8 cellular contexts compared by ENCODE assay signal in genomic region chr1:115088871-115089442, GRCh38. TPM values are rescaled to one million over a fixed set of nuclear protein-coding genes. Genes with fewer than 3 reads are reported as not detected.
DNase-seq lines count a peak whose midpoint lies in the region; ATAC-seq and TF ChIP-seq lines count a peak whose summit lies in the region.

No MANE protein-coding gene starts in this region.

- TF ChIP-seq EP300 in sigmoid colon (IDR thresholded peaks at IDR 0.05) = no peak

- H3K27ac ChIP-seq in sigmoid colon = peak overlapping the region; percentile 94 to 98 (median 97)

- ATAC-seq in left ventricle myocardium superior (peak; percentile 3), GM18520 (IDR thresholded peaks at IDR 0.05; ENCODE audit: unreplicated experiment) (no peak)

- intact Hi-C loops in left ventricle myocardium superior (cut with micrococcal nuclease) (no loop called here), sigmoid colon (cut with DNase I) (no loop called here)

- no peak for TF ChIP-seq CTCF in WI38 (IDR thresholded peaks at IDR 0.05; ENCODE audit: low read depth, low read length)
- no peak for TF ChIP-seq CTCF in sigmoid colon (IDR thresholded peaks at IDR 0.05)

- H3K27me3 ChIP-seq in H7 (ENCODE audit: control insufficient read depth, insufficient read depth, low read length) (peaks cover 13% of the 10 kb centered on the region), sigmoid colon (no peaks in the 10 kb centered on the region)

- no peaks in the 10 kb centered on the region for H3K36me3 ChIP-seq in H7 (replicated peaks; ENCODE audit: control insufficient read depth, insufficient read depth, low read length)
- no peaks in the 10 kb centered on the region for H3K36me3 ChIP-seq in sigmoid colon

- peak overlapping the region; percentile 81 for H3K4me3 ChIP-seq in H7 (ENCODE audit: insufficient read depth, low read depth, low read length)
- peak overlapping the region; percentile 33 for H3K4me3 ChIP-seq in WI38 (ENCODE audit: low read depth, low read length)
- H3K4me3 ChIP-seq in sigmoid colon = peak overlapping the region; percentile 69 to 90 (median 81)

- DNase-seq in H7 (peak; percentile 68), left ventricle myocardium superior (no peak), sigmoid colon (no peak), NCI-H187 (lab: John Stamatoyannopoulos, UW) (no peak), middle frontal gyrus (ENCODE audit: extremely low spot score, low spot score) (no peak)
- no peak for DNase-seq in effector CD4-positive, alpha-beta T cell

- peaks cover 0 to 56% (median 50%) of the 10 kb centered on the region in 4 donors for H3K4me1 ChIP-seq in sigmoid colon

- 2 to 4% methylated on average over 28 of the region's 28 CpGs for WGBS in sigmoid colon, 2 donors

- no peaks in the 10 kb centered on the region for H3K9me3 ChIP-seq in sigmoid colon

- no peak for TF ChIP-seq POLR2A in sigmoid colon (IDR thresholded peaks at IDR 0.05)

RNA-seq across cellular contexts. Expression of gene TSPAN2, which starts 0.3 kb away (rescaled TPM):
- total RNA-seq in H7 (2014; rRNA removed; shearing (Covaris generic)) = 5.1 and 5.3 TPM in 2 replicates
- total RNA-seq in left ventricle myocardium superior = 6.2 TPM
- 100 to 1,000 TPM in 2 of 4 donors, 10 to 100 TPM in 2; 61.5 to 122 (median 94.7) TPM for total RNA-seq in sigmoid colon
- polyA plus RNA-seq in sigmoid colon = 1 to 10 TPM in 2 of 3 donors, under 1 TPM in 1; 0.46 to 5.5 (median 1.8) TPM

RNA-seq across cellular contexts. Expression of gene TSHB, which starts 59.3 kb away (rescaled TPM):
- total RNA-seq in H7 (2014; rRNA removed; shearing (Covaris generic)) = not detected in 2 replicates
- total RNA-seq in left ventricle myocardium superior (not detected), sigmoid colon (not detected)
- polyA plus RNA-seq in sigmoid colon = not detected
